16 cellular contexts compared by ENCODE assay signal in genomic region chr6:8075185-8075584, GRCh38. TPM values are rescaled to one million over a fixed set of nuclear protein-coding genes. Genes with fewer than 3 reads are reported as not detected.
DNase-seq lines count a peak whose midpoint lies in the region; ATAC-seq lines count a peak whose summit lies in the region.
"Had no signal": no experiment of that assay in that cellular context is flagged by ENCODE, and none has a peak within 500 bp of the region (broad histone marks: within the 10 kb centered on the region; RNA-seq: fewer than 3 reads in every experiment).

No MANE protein-coding gene starts in this region.

- peaks cover 0 to 32% (median 8%) of the 10 kb centered on the region in 11 experiments; a peak in 8 of 22 replicates for H3K9me3 ChIP-seq in BLaER1 treated with 17β-estradiol and CSF1 and Interleukin-3, amounts not matched to agents 10 nM and 100 nM (replicated peaks in 1 of 11)
- no peaks in the 10 kb centered on the region for H3K9me3 ChIP-seq in naive thymus-derived CD4-positive, alpha-beta T cell (ENCODE audit: control insufficient read depth in 2 of 3, low read length in 3 of 3)

- H3K4me1 Mint-ChIP-seq in naive thymus-derived CD4-positive, alpha-beta T cell = peaks cover 0 to 34% (median 21%) of the 10 kb centered on the region in 7 donors

- no peaks in the 10 kb centered on the region for H3K27me3 Mint-ChIP-seq in naive thymus-derived CD4-positive, alpha-beta T cell
- H3K27me3 Mint-ChIP-seq: CD8-positive, alpha-beta memory T cell; T-cell had no signal

- no peaks in the 10 kb centered on the region for H3K9me3 Mint-ChIP-seq in naive thymus-derived CD4-positive, alpha-beta T cell
- H3K9me3 Mint-ChIP-seq: CD8-positive, alpha-beta memory T cell; T-cell had no signal

- POLR2A ChIA-PET in naive thymus-derived CD4-positive, alpha-beta T cell (lab: Charles Lee) = no interaction called here

- intact Hi-C loops in naive thymus-derived CD4-positive, alpha-beta T cell (cut with micrococcal nuclease) = no loop called here

- peak overlapping the region in 6 of 9 donors; percentile 45 to 84 (median 76) for H3K27ac Mint-ChIP-seq in naive thymus-derived CD4-positive, alpha-beta T cell

- no peaks in the 10 kb centered on the region for H3K27me3 ChIP-seq in BLaER1 treated with 17β-estradiol and CSF1 and Interleukin-3, amounts not matched to agents 10 nM and 100 nM
- no peaks in the 10 kb centered on the region for H3K27me3 ChIP-seq in naive thymus-derived CD4-positive, alpha-beta T cell (ENCODE audit: control insufficient read depth in 2 of 2, insufficient read depth in 2 of 2, low read length in 2 of 2)

- peak; percentile 16 for DNase-seq in GF-D8 (lab: John Stamatoyannopoulos, UW)
- DNase-seq in NOMO-1 (lab: John Stamatoyannopoulos, UW; ENCODE audit: unreplicated experiment in 2 of 2) = peak; percentile 58 to 80
- DNase-seq in naive thymus-derived CD4-positive, alpha-beta T cell = no peak
- DNase-seq in stimulated activated CD4-positive, alpha-beta T cell treated with anti-CD3 and anti-CD28 coated beads, Interleukin-1b, Interleukin-23, amount 100 ng/mL, for 48 hours = no peak
- DNase-seq in NCI-H345 (lab: John Stamatoyannopoulos, UW) = no peak
- DNase-seq: ACHN, DMS79, GOT3, KG1, NCI-H1930, NCI-H446, NCI-H69, T-cell had no signal

- peak overlapping the region in 9 of 11 experiments; percentile 54 to 79 (median 72); a peak in 17 of 22 replicates for H3K9ac ChIP-seq in BLaER1 treated with 17β-estradiol and CSF1 and Interleukin-3, amounts not matched to agents 10 nM and 100 nM

- H3K4me2 ChIP-seq in BLaER1 treated with 17β-estradiol and CSF1 and Interleukin-3, amounts not matched to agents 10 nM and 100 nM = peak overlapping the region; percentile 58 to 87 (median 74)

- peak overlapping the region in 5 of 10 experiments; percentile 15 to 45 (median 32); a peak in 7 of 20 replicates for H3K4me3 ChIP-seq in BLaER1 treated with 17β-estradiol and CSF1 and Interleukin-3, amounts not matched to agents 10 nM and 100 nM
- no peak overlapping the region for H3K4me3 ChIP-seq in naive thymus-derived CD4-positive, alpha-beta T cell (ENCODE audit: low read length)

- H3K36me3 ChIP-seq in BLaER1 treated with 17β-estradiol and CSF1 and Interleukin-3, amounts not matched to agents 10 nM and 100 nM = peaks cover 0 to 40% (median 17%) of the 10 kb centered on the region in 11 experiments; a peak in 15 of 22 replicates
- no peaks in the 10 kb centered on the region for H3K36me3 ChIP-seq in naive thymus-derived CD4-positive, alpha-beta T cell (ENCODE audit: control insufficient read depth in 2 of 3, insufficient read depth in 3 of 3, low read length in 3 of 3)

- H3K27ac ChIP-seq in BLaER1 treated with 17β-estradiol and CSF1 and Interleukin-3, amounts not matched to agents 10 nM and 100 nM = peak overlapping the region in 10 of 11 experiments; percentile 49 to 95 (median 90); a peak in 20 of 22 replicates
- no peak overlapping the region for H3K27ac ChIP-seq in naive thymus-derived CD4-positive, alpha-beta T cell (ENCODE audit: low read depth, low read length)

- peaks cover 0 to 18% (median 14%) of the 10 kb centered on the region in 5 donors for H3K36me3 Mint-ChIP-seq in naive thymus-derived CD4-positive, alpha-beta T cell

- peak; percentile 23 for ATAC-seq in naive thymus-derived CD4-positive, alpha-beta T cell
- no peak for ATAC-seq in HG03439 (IDR thresholded peaks at IDR 0.05; ENCODE audit: unreplicated experiment)

- H3K4me3 Mint-ChIP-seq in naive thymus-derived CD4-positive, alpha-beta T cell = peak overlapping the region in 6 of 10 donors; percentile 27 to 69 (median 58)
- H3K4me3 Mint-ChIP-seq: CD8-positive, alpha-beta memory T cell had no signal

- H3K4me1 ChIP-seq in BLaER1 treated with 17β-estradiol and CSF1 and Interleukin-3, amounts not matched to agents 10 nM and 100 nM = peaks cover 48 to 67% (median 63%) of the 10 kb centered on the region in 10 experiments
- peaks cover 0 to 5% of the 10 kb centered on the region in 2 donors for H3K4me1 ChIP-seq in naive thymus-derived CD4-positive, alpha-beta T cell (ENCODE audit: control insufficient read depth in 2 of 2, insufficient read depth in 2 of 2, low read length in 2 of 2)

- H4K20me1 ChIP-seq in BLaER1 treated with 17β-estradiol and CSF1 and Interleukin-3, amounts not matched to agents 10 nM and 100 nM = no peaks in the 10 kb centered on the region

- CTCF ChIA-PET in naive thymus-derived CD4-positive, alpha-beta T cell (lab: Charles Lee) = no interaction called here

RNA-seq across cellular contexts. Expression of gene BLOC1S5, which starts 11.0 kb away (rescaled TPM):
- 10 to 100 TPM in 4 of 5 experiments, 1 to 10 TPM in 1; 9.6 to 26.2 (median 22.6) TPM for total RNA-seq in naive thymus-derived CD4-positive, alpha-beta T cell
- polyA plus RNA-seq in naive thymus-derived CD4-positive, alpha-beta T cell = 10 to 100 TPM; 31.4 to 39.2 TPM

RNA-seq across cellular contexts. Expression of gene EEF1E1, which starts 27.2 kb away (rescaled TPM):
- 10 to 100 TPM; 10.2 to 41.0 (median 21.0) TPM for total RNA-seq in naive thymus-derived CD4-positive, alpha-beta T cell
- 10 to 100 TPM; 41.0 to 74.2 TPM for polyA plus RNA-seq in naive thymus-derived CD4-positive, alpha-beta T cell

Comparison
In these comparisons a context has a peak if more than half of its experiments do, and no peak if none do; other contexts are left out.
1. DNase-seq: peak in GF-D8 (single experiment) and NOMO-1 (2 of 2); none in naive thymus-derived CD4-positive, alpha-beta T cell (0 of 9), stimulated activated CD4-positive, alpha-beta T cell treated with anti-CD3 and anti-CD28 coated beads, Interleukin-1b, Interleukin-23, amount 100 ng/mL, for 48 hours (single experiment) and NCI-H345 (single experiment).